ENCODE assay signal across 1 cellular context in the genomic region with DNA sequence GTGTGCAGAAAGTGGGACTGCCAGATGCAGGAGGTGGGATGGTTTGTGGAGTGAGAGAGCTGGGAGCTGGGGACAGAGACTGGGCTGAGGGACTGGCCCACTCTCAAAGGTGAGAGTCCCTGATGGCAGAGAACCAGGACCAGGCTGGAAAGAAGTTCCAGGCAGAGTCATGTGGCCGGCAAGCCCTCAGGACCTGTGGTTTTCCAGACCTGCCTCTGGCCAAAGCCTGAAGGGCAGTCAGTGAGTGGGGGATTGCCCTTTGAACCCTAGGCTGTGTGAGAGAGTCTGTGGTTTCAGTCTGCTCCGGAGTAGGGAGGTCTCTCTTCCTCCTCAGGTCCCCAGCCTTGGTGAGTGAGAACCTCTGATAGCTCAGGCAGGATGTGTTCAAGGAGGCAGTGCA.
TF ChIP-seq lines count a peak whose summit lies in the region.

No MANE protein-coding gene starts in this region.

TF ChIP-seq in neural cell, 6 proteins besides CTCF, POLR2A, EP300 and RAD21:
- TF ChIP-seq TAF1 (IDR thresholded peaks at IDR 0.05; ENCODE audit: low read depth) (no peak), SMC3 (conservative IDR thresholded peaks at IDR 0.05; ENCODE audit: poor library complexity) (no peak), POLR2AphosphoS5 (IDR thresholded peaks at IDR 0.05) (no peak), EZH2 (IDR thresholded peaks at IDR 0.05; ENCODE audit: borderline replicate concordance, insufficient read depth, low read length, poor library complexity, severe bottlenecking) (no peak), MXI1 (conservative IDR thresholded peaks at IDR 0.05; ENCODE audit: poor library complexity, severe bottlenecking) (no peak)
- TF ChIP-seq, protein P1, sequence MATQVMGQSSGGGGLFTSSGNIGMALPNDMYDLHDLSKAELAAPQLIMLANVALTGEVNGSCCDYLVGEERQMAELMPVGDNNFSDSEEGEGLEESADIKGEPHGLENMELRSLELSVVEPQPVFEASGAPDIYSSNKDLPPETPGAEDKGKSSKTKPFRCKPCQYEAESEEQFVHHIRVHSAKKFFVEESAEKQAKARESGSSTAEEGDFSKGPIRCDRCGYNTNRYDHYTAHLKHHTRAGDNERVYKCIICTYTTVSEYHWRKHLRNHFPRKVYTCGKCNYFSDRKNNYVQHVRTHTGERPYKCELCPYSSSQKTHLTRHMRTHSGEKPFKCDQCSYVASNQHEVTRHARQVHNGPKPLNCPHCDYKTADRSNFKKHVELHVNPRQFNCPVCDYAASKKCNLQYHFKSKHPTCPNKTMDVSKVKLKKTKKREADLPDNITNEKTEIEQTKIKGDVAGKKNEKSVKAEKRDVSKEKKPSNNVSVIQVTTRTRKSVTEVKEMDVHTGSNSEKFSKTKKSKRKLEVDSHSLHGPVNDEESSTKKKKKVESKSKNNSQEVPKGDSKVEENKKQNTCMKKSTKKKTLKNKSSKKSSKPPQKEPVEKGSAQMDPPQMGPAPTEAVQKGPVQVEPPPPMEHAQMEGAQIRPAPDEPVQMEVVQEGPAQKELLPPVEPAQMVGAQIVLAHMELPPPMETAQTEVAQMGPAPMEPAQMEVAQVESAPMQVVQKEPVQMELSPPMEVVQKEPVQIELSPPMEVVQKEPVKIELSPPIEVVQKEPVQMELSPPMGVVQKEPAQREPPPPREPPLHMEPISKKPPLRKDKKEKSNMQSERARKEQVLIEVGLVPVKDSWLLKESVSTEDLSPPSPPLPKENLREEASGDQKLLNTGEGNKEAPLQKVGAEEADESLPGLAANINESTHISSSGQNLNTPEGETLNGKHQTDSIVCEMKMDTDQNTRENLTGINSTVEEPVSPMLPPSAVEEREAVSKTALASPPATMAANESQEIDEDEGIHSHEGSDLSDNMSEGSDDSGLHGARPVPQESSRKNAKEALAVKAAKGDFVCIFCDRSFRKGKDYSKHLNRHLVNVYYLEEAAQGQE (IDR thresholded peaks at IDR 0.05; ENCODE audit: borderline replicate concordance) = no peak
